ENCODE assay signal across 14 cellular contexts in genomic region chr11:120125509-120125908, GRCh38. TPM values are rescaled to one million over a fixed set of nuclear protein-coding genes. Genes with fewer than 3 reads are reported as not detected.
DNase-seq lines count a peak whose midpoint lies in the region; ATAC-seq, FAIRE-seq and TF ChIP-seq lines count a peak whose summit lies in the region.
"Had no signal": no experiment of that assay in that cellular context is flagged by ENCODE, and none has a peak within 500 bp of the region (broad histone marks: within the 10 kb centered on the region; RNA-seq: fewer than 3 reads in every experiment).

No MANE protein-coding gene starts in this region.

- no peak overlapping the region for H3K9ac ChIP-seq in kidney (ENCODE audit: low read length in 2 of 2)
- H3K9ac ChIP-seq: BLaER1 treated with 17β-estradiol and CSF1 and Interleukin-3, amounts not matched to agents 10 nM and 100 nM had no signal

- H3K36me3 ChIP-seq in bronchial epithelial cell (ENCODE audit: control insufficient read depth, insufficient read depth, low read length) (peaks cover 59% of the 10 kb centered on the region), kidney (ENCODE audit: control insufficient read depth in 1 of 2, insufficient read depth in 2 of 2, low read length in 2 of 2) (no peaks in the 10 kb centered on the region), suprapubic skin (peaks cover 25% of the 10 kb centered on the region)
- H3K36me3 ChIP-seq: BLaER1 treated with 17β-estradiol and CSF1 and Interleukin-3, amounts not matched to agents 10 nM and 100 nM had no signal

- no peaks in the 10 kb centered on the region for H3K36me3 Mint-ChIP-seq in activated naive CD4-positive, alpha-beta T cell treated with anti-CD3 and anti-CD28 coated beads for 36 hours (ENCODE audit: low read depth)
- H3K36me3 Mint-ChIP-seq: CD4-positive, CD25-positive, alpha-beta regulatory T cell had no signal

- H3K4me3 Mint-ChIP-seq in activated naive CD4-positive, alpha-beta T cell treated with anti-CD3 and anti-CD28 coated beads for 36 hours = no peak overlapping the region
- H3K4me3 Mint-ChIP-seq: CD4-positive, CD25-positive, alpha-beta regulatory T cell; HFFc6 had no signal

- H3K4me1 ChIP-seq in A549 = peaks cover 55% of the 10 kb centered on the region
- H3K4me1 ChIP-seq in kidney (ENCODE audit: control insufficient read depth in 1 of 2, insufficient read depth in 1 of 2, low read depth in 1 of 2, low read length in 2 of 2) = peaks cover 0 to 4% of the 10 kb centered on the region in 2 donors
- H3K4me1 ChIP-seq in suprapubic skin = peaks cover 98% of the 10 kb centered on the region

- no peak overlapping the region for H3K27ac Mint-ChIP-seq in activated naive CD4-positive, alpha-beta T cell treated with anti-CD3 and anti-CD28 coated beads for 36 hours
- H3K27ac Mint-ChIP-seq: CD4-positive, CD25-positive, alpha-beta regulatory T cell; HFFc6 had no signal

- TF ChIP-seq EP300 in A549 (IDR thresholded peaks at IDR 0.05) (no peak), suprapubic skin (IDR thresholded peaks at IDR 0.05) (no peak)

- DNase-seq in A549 (ENCODE audit: low read depth in 1 of 2, low spot score in 1 of 2) (no peak), bronchial epithelial cell (ENCODE audit: low read depth) (no peak), kidney (peak; percentile 45), suprapubic skin (ENCODE audit: low spot score in 2 of 2) (peak in 1 of 2 donors; percentile 51), NK-92 (lab: John Stamatoyannopoulos, UW; ENCODE audit: unreplicated experiment) (no peak), NCI-H2107 (lab: John Stamatoyannopoulos, UW) (no peak)
- DNase-seq in activated naive CD4-positive, alpha-beta T cell treated with anti-CD3 and anti-CD28 coated beads for 36 hours = no peak
- DNase-seq: 8988T; ACHN; CD4-positive, CD25-positive, alpha-beta regulatory T cell; GF-D8 had no signal

- ATAC-seq in A549 = no peak

- no peaks in the 10 kb centered on the region for H3K27me3 Mint-ChIP-seq in activated naive CD4-positive, alpha-beta T cell treated with anti-CD3 and anti-CD28 coated beads for 36 hours (ENCODE audit: low read depth)

- no peak for TF ChIP-seq RAD21 in A549 (conservative IDR thresholded peaks at IDR 0.05 in 1 of 2, IDR thresholded peaks at IDR 0.05 in 1 of 2)

- H3K27ac ChIP-seq in A549 (peak overlapping the region in 1 of 2 experiments; percentile 35; a peak in 1 of 6 replicates), kidney (ENCODE audit: low read depth in 2 of 2, low read length in 2 of 2) (no peak overlapping the region), suprapubic skin (peak overlapping the region; percentile 89)
- H3K27ac ChIP-seq: BLaER1 treated with 17β-estradiol and CSF1 and Interleukin-3, amounts not matched to agents 10 nM and 100 nM had no signal

- no peak for TF ChIP-seq POLR2A in A549 (IDR thresholded peaks at IDR 0.05; ENCODE audit: low read length)
- no peak for TF ChIP-seq POLR2A in suprapubic skin (IDR thresholded peaks at IDR 0.05)

- H3K9me3 Mint-ChIP-seq in activated naive CD4-positive, alpha-beta T cell treated with anti-CD3 and anti-CD28 coated beads for 36 hours = no peaks in the 10 kb centered on the region
- H3K9me3 Mint-ChIP-seq: HFFc6 had no signal

- peak overlapping the region; percentile 43; the same call in 1 of the 3 replicates for H3K4me2 ChIP-seq in A549

- WGBS in A549 (ENCODE audit: missing lambda C conversion rate) = 82% methylated on average over 7 of the region's 8 CpGs
- WGBS in suprapubic skin = 57% methylated on average over 8 of the region's 8 CpGs

- H3K4me3 ChIP-seq in A549 = no peak overlapping the region
- H3K4me3 ChIP-seq in bronchial epithelial cell (ENCODE audit: low read depth, low read length) = no peak overlapping the region
- no peak overlapping the region for H3K4me3 ChIP-seq in kidney (ENCODE audit: low read length in 2 of 2)
- H3K4me3 ChIP-seq in suprapubic skin = no peak overlapping the region
- H3K4me3 ChIP-seq: BLaER1 treated with 17β-estradiol and CSF1 and Interleukin-3, amounts not matched to agents 10 nM and 100 nM had no signal

- CTCF ChIA-PET in A549 (lab: Yijun Ruan, JAX) = interaction anchor here (1.0 to 1.4 kb wide), 2 partner anchors 12 to 17 kb away, joined by 3 to 5 read pairs; no protein-coding TSS in a partner anchor
- CTCF ChIA-PET in activated naive CD4-positive, alpha-beta T cell treated with anti-CD3 and anti-CD28 coated beads for 36 hours (lab: Charles Lee) = interaction anchor here (0.5 kb wide), 1 partner anchor 86 kb away, joined by 3 read pairs; no protein-coding TSS in a partner anchor

- TF ChIP-seq CTCF in A549 (IDR thresholded peaks at IDR 0.05) = no peak
- TF ChIP-seq CTCF in bronchial epithelial cell (IDR thresholded peaks at IDR 0.05; ENCODE audit: insufficient read depth, low read length, severe bottlenecking) = no peak
- no peak for TF ChIP-seq CTCF in kidney (IDR thresholded peaks at IDR 0.05; ENCODE audit: borderline replicate concordance, extremely low read depth, insufficient read depth)
- TF ChIP-seq CTCF in suprapubic skin (IDR thresholded peaks at IDR 0.05) = no peak

- no peaks in the 10 kb centered on the region for H3K4me1 Mint-ChIP-seq in activated naive CD4-positive, alpha-beta T cell treated with anti-CD3 and anti-CD28 coated beads for 36 hours (ENCODE audit: low read depth)
- H3K4me1 Mint-ChIP-seq: CD4-positive, CD25-positive, alpha-beta regulatory T cell had no signal

- intact Hi-C loops in kidney (cut with DNase I) = no loop called here
- intact Hi-C loops in activated naive CD4-positive, alpha-beta T cell treated with anti-CD3 and anti-CD28 coated beads for 36 hours (cut with micrococcal nuclease) = no loop called here

- FAIRE-seq in A549 (lab: Jason Lieb, UNC) (no peak), bronchial epithelial cell (lab: Jason Lieb, UNC) (peak; percentile 13), kidney (lab: Jason Lieb, UNC) (no peak)
- FAIRE-seq: GM19239 had no signal

- POLR2A ChIA-PET in A549 (lab: Yijun Ruan, JAX) = no interaction called here

- H3K27me3 ChIP-seq in bronchial epithelial cell (ENCODE audit: control insufficient read depth, insufficient read depth, low read length) (no peaks in the 10 kb centered on the region), suprapubic skin (no peaks in the 10 kb centered on the region)
- H3K27me3 ChIP-seq: BLaER1 treated with 17β-estradiol and CSF1 and Interleukin-3, amounts not matched to agents 10 nM and 100 nM had no signal

- H3K9me3 ChIP-seq in A549 = no peaks in the 10 kb centered on the region
- H3K9me3 ChIP-seq in kidney (ENCODE audit: control insufficient read depth in 1 of 2, low read length in 2 of 2) = no peaks in the 10 kb centered on the region
- no peaks in the 10 kb centered on the region for H3K9me3 ChIP-seq in suprapubic skin
- H3K9me3 ChIP-seq: BLaER1 treated with 17β-estradiol and CSF1 and Interleukin-3, amounts not matched to agents 10 nM and 100 nM had no signal

TF ChIP-seq in A549, 52 proteins besides CTCF, POLR2A, EP300 and RAD21 (continues in another document):
- TF ChIP-seq MYC (IDR thresholded peaks at IDR 0.05; ENCODE audit: borderline replicate concordance, low read length) = no peak
- no peak for TF ChIP-seq ZC3H11A (IDR thresholded peaks at IDR 0.05)
- TF ChIP-seq MAX (IDR thresholded peaks at IDR 0.05) = no peak
- no peak for TF ChIP-seq EHF (CRISPR knock-in tag; IDR thresholded peaks at IDR 0.05)
- no peak for TF ChIP-seq HOXA7 (CRISPR knock-in tag; IDR thresholded peaks at IDR 0.05)
- TF ChIP-seq NFE2L2 (conservative IDR thresholded peaks at IDR 0.05; ENCODE audit: low read length) = no peak
- TF ChIP-seq EHMT2 (IDR thresholded peaks at IDR 0.05; ENCODE audit: low read depth) = no peak
- no peak for TF ChIP-seq RFX5 (IDR thresholded peaks at IDR 0.05)
- no peak for TF ChIP-seq JUNB (IDR thresholded peaks at IDR 0.05)
- TF ChIP-seq, protein P1, sequence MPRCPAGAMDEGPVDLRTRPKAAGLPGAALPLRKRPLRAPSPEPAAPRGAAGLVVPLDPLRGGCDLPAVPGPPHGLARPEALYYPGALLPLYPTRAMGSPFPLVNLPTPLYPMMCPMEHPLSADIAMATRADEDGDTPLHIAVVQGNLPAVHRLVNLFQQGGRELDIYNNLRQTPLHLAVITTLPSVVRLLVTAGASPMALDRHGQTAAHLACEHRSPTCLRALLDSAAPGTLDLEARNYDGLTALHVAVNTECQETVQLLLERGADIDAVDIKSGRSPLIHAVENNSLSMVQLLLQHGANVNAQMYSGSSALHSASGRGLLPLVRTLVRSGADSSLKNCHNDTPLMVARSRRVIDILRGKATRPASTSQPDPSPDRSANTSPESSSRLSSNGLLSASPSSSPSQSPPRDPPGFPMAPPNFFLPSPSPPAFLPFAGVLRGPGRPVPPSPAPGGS (IDR thresholded peaks at IDR 0.05) = no peak
- TF ChIP-seq USF2 (IDR thresholded peaks at IDR 0.05) = no peak
- no peak for TF ChIP-seq CEBPB (IDR thresholded peaks at IDR 0.05)
- no peak for TF ChIP-seq TFCP2L1 (CRISPR knock-in tag; IDR thresholded peaks at IDR 0.05)
- TF ChIP-seq, protein P2, sequence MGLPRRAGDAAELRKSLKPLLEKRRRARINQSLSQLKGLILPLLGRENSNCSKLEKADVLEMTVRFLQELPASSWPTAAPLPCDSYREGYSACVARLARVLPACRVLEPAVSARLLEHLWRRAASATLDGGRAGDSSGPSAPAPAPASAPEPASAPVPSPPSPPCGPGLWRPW (IDR thresholded peaks at IDR 0.05) = no peak
- TF ChIP-seq RCOR1 (IDR thresholded peaks at IDR 0.05; ENCODE audit: low read depth, low read length) = no peak
- TF ChIP-seq MAFK (IDR thresholded peaks at IDR 0.05; ENCODE audit: partially characterized antibody) = no peak

RNA-seq across cellular contexts. Expression of gene TRIM29, which starts 12.4 kb away (rescaled TPM):
- polyA plus RNA-seq in A549 (2011; rRNA removed) (2.7 and 3.8 TPM in 2 replicates), A549 (2017; fragmentation: RNase III; extraction: RNeasy Plus Mini Kit Qiagen cat#74134 plus additional on column Dnase treatment) (2.5 to 3.6 TPM (median 3.1 TPM) in 3 replicates), kidney (ENCODE audit: insufficient read depth, low read depth, low replicate concordance) (0.65 TPM)
- polyA plus RNA-seq in A549 (2012; cell fraction: cytosol; rRNA removed) = 2.3 and 2.6 TPM in 2 replicates
- polyA plus RNA-seq in A549 (2012; cell fraction: nucleus; rRNA removed) = 3.2 and 4.5 TPM in 2 replicates
- polyA minus RNA-seq in A549 (2011; rRNA and poly(A)+ RNA removed) = 2.3 and 3.9 TPM in 2 replicates
- total RNA-seq in bronchial epithelial cell (146 and 441 TPM in 2 replicates), kidney (32.9 TPM), suprapubic skin (1,000 to 10,000 TPM; 1,248 to 1,527 (median 1,455) TPM)
- not detected for total RNA-seq in activated naive CD4-positive, alpha-beta T cell treated with anti-CD3 and anti-CD28 coated beads for 36 hours
- total RNA-seq: CD4-positive, CD25-positive, alpha-beta regulatory T cell had no signal
- polyA plus RNA-seq: CD4-positive, CD25-positive, alpha-beta regulatory T cell had no signal

Comparison
In these comparisons a context has a peak if more than half of its experiments do, and no peak if none do; other contexts are left out.
1. RNA of gene TRIM29, which starts 12.4 kb away (total RNA-seq): 1,248 to 1,527 TPM in suprapubic skin, 146 to 441 TPM in bronchial epithelial cell and 32.9 TPM in kidney (single experiment); not detected in activated naive CD4-positive, alpha-beta T cell treated with anti-CD3 and anti-CD28 coated beads for 36 hours; every median in the first group is over 10 times any median in the second.